Comparison of ENCODE assay signal across 19 cellular contexts in genomic region chr1:2984399-2985061, GRCh38. TPM values are rescaled to one million over a fixed set of nuclear protein-coding genes. Genes with fewer than 3 reads are reported as not detected.
"Had no signal": no experiment of that assay in that cellular context is flagged by ENCODE, and none has a peak within 500 bp of the region (broad histone marks: within the 10 kb centered on the region; RNA-seq: fewer than 3 reads in every experiment).

No MANE protein-coding gene starts in this region.

- H3K27ac ChIP-seq: cardiac muscle cell, esophagus squamous epithelium, lower lobe of right lung, pancreas, SJSA1 had no signal

- H3K27me3 ChIP-seq: cardiac muscle cell, pancreas, SJSA1 had no signal

- ATAC-seq: activated CD8-positive, alpha-beta T cell treated with anti-CD3 and anti-CD28 coated beads, Interleukin-2, amount 10 ng/mL, durations not matched to agents 7 days and 5 days; lower lobe of right lung; pancreas; stimulated activated naive B cell treated with anti-CD40 and anti-IgM and Interleukin-4, amounts not matched to agents 10 μg/mL and 1 μg/mL and 100 μg/mL, for 72 hours; WTC11 had no signal

- H3K4me1 ChIP-seq: esophagus squamous epithelium, lower lobe of right lung, pancreas, SJSA1 had no signal

- H3K9me3 ChIP-seq: esophagus squamous epithelium, lower lobe of right lung, pancreas, SJSA1 had no signal

- H3K4me3 ChIP-seq: cardiac muscle cell, esophagus squamous epithelium, lower lobe of right lung, pancreas, SJSA1 had no signal

- DNase-seq: activated CD4-positive, alpha-beta T cell treated with anti-CD3 and anti-CD28 coated beads for 48 hours; activated CD8-positive, alpha-beta memory T cell treated with anti-CD3 and anti-CD28 coated beads, Interleukin-2, amount 50 U/mL, for 4 hours; activated CD8-positive, alpha-beta T cell treated with anti-CD3 and anti-CD28 coated beads, Interleukin-2, amount 10 ng/mL, durations not matched to agents 7 days and 5 days; activated naive CD4-positive, alpha-beta T cell; activated T-cell treated with anti-CD3 and anti-CD28 coated beads, Interleukin-2, amount 50 U/mL, for 48 hours; cortex of kidney; effector CD8-positive, alpha-beta T cell; esophagus squamous epithelium; kidney glomerular epithelial cell; lower lobe of right lung; stimulated activated naive B cell treated with anti-CD40 and anti-IgM and Interleukin-4, amounts not matched to agents 10 μg/mL and 1 μg/mL and 100 μg/mL, for 72 hours; SW 1271; trophoblast cell had no signal

- H3K36me3 ChIP-seq: cardiac muscle cell, esophagus squamous epithelium, lower lobe of right lung, pancreas, SJSA1 had no signal

RNA-seq across cellular contexts. Expression of gene ACTRT2, which starts 36.7 kb away (rescaled TPM):
- polyA plus RNA-seq: adipose tissue, cardiac muscle cell, endothelial cell of umbilical vein, pancreas had no signal
